8 cellular contexts compared by ENCODE assay signal in genomic region chr10:99435986-99436633, GRCh38. TPM values are rescaled to one million over a fixed set of nuclear protein-coding genes. Genes with fewer than 3 reads are reported as not detected.
DNase-seq lines count a peak whose midpoint lies in the region; ATAC-seq and TF ChIP-seq lines count a peak whose summit lies in the region.

No MANE protein-coding gene starts in this region.

- DNase-seq in heart left ventricle (no peak), Right ventricle myocardium inferior (ENCODE audit: missing footprints) (no peak), LNCaP clone FGC (ENCODE audit: low read depth) (no peak), SK-N-SH (peak; percentile 36), fibroblast of the aortic adventitia (ENCODE audit: low read depth) (peak; percentile 59), pulmonary artery endothelial cell (ENCODE audit: low read depth, low spot score) (peak; percentile 19)
- DNase-seq in activated CD4-positive, alpha-beta memory T cell treated with anti-CD3 and anti-CD28 coated beads, Interleukin-2, amount 10 ng/mL, durations not matched to agents 7 days and 5 days = no peak

- no peak for TF ChIP-seq EP300 in SK-N-SH (IDR thresholded peaks at IDR 0.05; ENCODE audit: borderline replicate concordance in 1 of 2, low read depth in 1 of 2, low read length in 1 of 2)

- H3K27me3 ChIP-seq in heart left ventricle (no peaks in the 10 kb centered on the region), SK-N-SH (ENCODE audit: insufficient read depth) (no peaks in the 10 kb centered on the region)

- H3K79me2 ChIP-seq in SK-N-SH (ENCODE audit: insufficient read depth) = peaks cover 29% of the 10 kb centered on the region

- TF ChIP-seq CTCF in heart left ventricle (IDR thresholded peaks at IDR 0.05) = peak; percentile 36 to 69 (median 54)
- TF ChIP-seq CTCF in LNCaP clone FGC (IDR thresholded peaks at IDR 0.05; ENCODE audit: control insufficient read depth, extremely low read depth, insufficient read depth) = peak; percentile 57
- TF ChIP-seq CTCF in SK-N-SH (IDR thresholded peaks at IDR 0.05) = peak; percentile 78
- peak; percentile 27 for TF ChIP-seq CTCF in fibroblast of the aortic adventitia (IDR thresholded peaks at IDR 0.05; ENCODE audit: insufficient read depth, low read length)

- H3K9me3 Mint-ChIP-seq in activated CD4-positive, alpha-beta memory T cell treated with anti-CD3 and anti-CD28 coated beads, Interleukin-2, amount 10 ng/mL, durations not matched to agents 7 days and 5 days = no peaks in the 10 kb centered on the region
- no peaks in the 10 kb centered on the region for H3K9me3 Mint-ChIP-seq in activated T-helper 17 cell treated with anti-CD3 and anti-CD28 coated beads, Interleukin-2, amount 50 U/mL, for 72 hours

- H3K4me2 ChIP-seq in SK-N-SH = no peak overlapping the region

- H3K4me1 ChIP-seq in heart left ventricle (peaks cover 0 to 40% (median 24%) of the 10 kb centered on the region in 12 donors), SK-N-SH (ENCODE audit: control insufficient read depth in 1 of 2, insufficient read depth in 2 of 2, low read depth in 1 of 2, low read length in 1 of 2) (peaks cover 0 to 4% of the 10 kb centered on the region in 2 experiments; a peak in 2 of 4 replicates)

- no peak overlapping the region for H2AFZ ChIP-seq in SK-N-SH (ENCODE audit: low read depth)

- POLR2A ChIA-PET in SK-N-SH (lab: Yijun Ruan, JAX) = interaction anchor here (0.8 kb wide), 1 partner anchor 177 kb away, joined by 4 read pairs; no protein-coding TSS in a partner anchor
- POLR2A ChIA-PET in activated CD4-positive, alpha-beta memory T cell treated with anti-CD3 and anti-CD28 coated beads, Interleukin-2, amount 10 ng/mL, durations not matched to agents 7 days and 5 days (lab: Charles Lee) = interaction anchor here (0.5 to 1.8 kb wide), 6 partner anchors 171 to 296 kb away, joined by 3 to 8 read pairs (median 4); partner anchors contain the start of genes COX15, CUTC and SLC25A28

- peak overlapping the region in 1 of 12 donors; percentile 66 for H3K27ac ChIP-seq in heart left ventricle
- no peak overlapping the region for H3K27ac ChIP-seq in SK-N-SH (ENCODE audit: low read depth in 2 of 2, low read length in 1 of 2)

- H3K9me3 ChIP-seq in heart left ventricle (no peaks in the 10 kb centered on the region), SK-N-SH (no peaks in the 10 kb centered on the region)

- H3K9ac ChIP-seq in SK-N-SH = no peak overlapping the region

- H3K4me1 Mint-ChIP-seq in activated CD4-positive, alpha-beta memory T cell treated with anti-CD3 and anti-CD28 coated beads, Interleukin-2, amount 10 ng/mL, durations not matched to agents 7 days and 5 days = peaks cover 17% of the 10 kb centered on the region
- peaks cover 8% of the 10 kb centered on the region for H3K4me1 Mint-ChIP-seq in activated T-helper 17 cell treated with anti-CD3 and anti-CD28 coated beads, Interleukin-2, amount 50 U/mL, for 72 hours

- CTCF ChIA-PET in SK-N-SH (lab: Yijun Ruan, JAX) = interaction anchor here (0.5 to 8.6 kb wide), 49 partner anchors 9 to 968 kb away, joined by 3 to 118 read pairs (median 5); partner anchors contain the start of genes COX15, CUTC, ENTPD7 and SLC25A28
- CTCF ChIA-PET in activated CD4-positive, alpha-beta memory T cell treated with anti-CD3 and anti-CD28 coated beads, Interleukin-2, amount 10 ng/mL, durations not matched to agents 7 days and 5 days (lab: Charles Lee) = interaction anchor here (0.6 to 3.7 kb wide), 37 partner anchors 8 to 1702 kb away, joined by 3 to 26 read pairs (median 5); partner anchors contain the start of genes COX15, CUTC, ENTPD7 and SLC25A28

- H3K9me2 ChIP-seq in SK-N-SH = no peaks in the 10 kb centered on the region

- H3K27ac Mint-ChIP-seq in activated CD4-positive, alpha-beta memory T cell treated with anti-CD3 and anti-CD28 coated beads, Interleukin-2, amount 10 ng/mL, durations not matched to agents 7 days and 5 days = no peak overlapping the region
- H3K27ac Mint-ChIP-seq in activated T-helper 17 cell treated with anti-CD3 and anti-CD28 coated beads, Interleukin-2, amount 50 U/mL, for 72 hours = no peak overlapping the region

- no peaks in the 10 kb centered on the region for H3K27me3 Mint-ChIP-seq in activated CD4-positive, alpha-beta memory T cell treated with anti-CD3 and anti-CD28 coated beads, Interleukin-2, amount 10 ng/mL, durations not matched to agents 7 days and 5 days
- no peaks in the 10 kb centered on the region for H3K27me3 Mint-ChIP-seq in activated T-helper 17 cell treated with anti-CD3 and anti-CD28 coated beads, Interleukin-2, amount 50 U/mL, for 72 hours

- TF ChIP-seq POLR2A in heart left ventricle (IDR thresholded peaks at IDR 0.05) = no peak

- H3K4me3 Mint-ChIP-seq in activated CD4-positive, alpha-beta memory T cell treated with anti-CD3 and anti-CD28 coated beads, Interleukin-2, amount 10 ng/mL, durations not matched to agents 7 days and 5 days = no peak overlapping the region
- H3K4me3 Mint-ChIP-seq in activated T-helper 17 cell treated with anti-CD3 and anti-CD28 coated beads, Interleukin-2, amount 50 U/mL, for 72 hours = no peak overlapping the region

- H3K36me3 ChIP-seq in heart left ventricle = peaks cover 0 to 25% (median 9%) of the 10 kb centered on the region in 9 donors
- H3K36me3 ChIP-seq in SK-N-SH (replicated peaks in 1 of 2; ENCODE audit: control insufficient read depth in 1 of 2, insufficient read depth in 2 of 2, low read length in 1 of 2) = peaks cover 5 to 12% of the 10 kb centered on the region in 2 experiments

- ATAC-seq in heart left ventricle (peak in 2 of 4 donors; percentile 26 to 31), Right ventricle myocardium inferior (no peak)
- ATAC-seq in activated T-helper 17 cell treated with anti-CD3 and anti-CD28 coated beads, Interleukin-2, amount 50 U/mL, for 72 hours (replicated peaks) = no peak

- no peaks in the 10 kb centered on the region for H3K36me3 Mint-ChIP-seq in activated CD4-positive, alpha-beta memory T cell treated with anti-CD3 and anti-CD28 coated beads, Interleukin-2, amount 10 ng/mL, durations not matched to agents 7 days and 5 days (ENCODE audit: low read depth)
- H3K36me3 Mint-ChIP-seq in activated T-helper 17 cell treated with anti-CD3 and anti-CD28 coated beads, Interleukin-2, amount 50 U/mL, for 72 hours (ENCODE audit: low read depth) = no peaks in the 10 kb centered on the region

- intact Hi-C loops in heart left ventricle (cut with DNase I) (loop anchor here in 9 of 10 donors (2.0 to 10.0 kb wide), 8 partner anchors 43 to 971 kb away; no protein-coding TSS in a partner anchor), Right ventricle myocardium inferior (cut with DNase I) (no loop called here)

- H3F3A ChIP-seq in SK-N-SH (replicated peaks; ENCODE audit: insufficient read depth) = peaks cover 7% of the 10 kb centered on the region

- WGBS in heart left ventricle, 4 donors = 32 to 37% (median 32%) methylated on average over 5 of the region's 5 CpGs
- WGBS in SK-N-SH (ENCODE audit: low lambda C conversion rate) = 41% methylated on average over 5 of the region's 5 CpGs

- H3K4me3 ChIP-seq in heart left ventricle (no peak overlapping the region), LNCaP clone FGC (ENCODE audit: low read depth, low read length) (no peak overlapping the region), SK-N-SH (ENCODE audit: low read depth in 2 of 2, low read length in 1 of 2) (no peak overlapping the region), fibroblast of the aortic adventitia (ENCODE audit: low read depth, low read length) (no peak overlapping the region)

- TF ChIP-seq RAD21 in SK-N-SH (IDR thresholded peaks at IDR 0.05; ENCODE audit: low read length) = peak; percentile 74

- 0 out of 2 replicates have a peak, but pooled peaks cover 2% of the 10 kb centered on the region for H4K20me1 ChIP-seq in SK-N-SH (ENCODE audit: insufficient read depth)

TF ChIP-seq in SK-N-SH, 30 proteins besides CTCF, POLR2A, EP300 and RAD21:
- TF ChIP-seq GATA2 (CRISPR knock-in tag; IDR thresholded peaks at IDR 0.05) = no peak
- peak; percentile 24; the same call in 1 of the 2 replicates for TF ChIP-seq SMC3 (IDR thresholded peaks at IDR 0.05; ENCODE audit: low read depth, low read length)
- no peak for TF ChIP-seq ZBTB33 (IDR thresholded peaks at IDR 0.05; ENCODE audit: borderline replicate concordance, low read depth)

RNA-seq across cellular contexts. Expression of gene GOT1, which starts 5.7 kb away (rescaled TPM):
- total RNA-seq in heart left ventricle (100 to 1,000 TPM; 294 to 815 (median 505) TPM), Right ventricle myocardium inferior (507 TPM), fibroblast of the aortic adventitia (ENCODE audit: low replicate concordance) (14.7 and 33.7 TPM in 2 replicates), pulmonary artery endothelial cell (29.6 and 37.7 TPM in 2 replicates)
- polyA plus RNA-seq in heart left ventricle (100 to 1,000 TPM; 259 to 299 TPM), SK-N-SH (2012; rRNA removed) (9.8 and 10.9 TPM in 2 replicates)
- polyA plus RNA-seq in SK-N-SH (2012; cell fraction: cytosol; rRNA removed) = 9.8 and 10.7 TPM in 2 replicates
- polyA plus RNA-seq in SK-N-SH (2012; cell fraction: nucleus; rRNA removed) = 15.6 and 17.4 TPM in 2 replicates
- 10 to 100 TPM; 36.0 to 36.9 TPM for total RNA-seq in activated CD4-positive, alpha-beta memory T cell treated with anti-CD3 and anti-CD28 coated beads, Interleukin-2, amount 10 ng/mL, durations not matched to agents 7 days and 5 days
- 10 to 100 TPM; 20.1 to 33.9 TPM for total RNA-seq in activated T-helper 17 cell treated with anti-CD3 and anti-CD28 coated beads, Interleukin-2, amount 50 U/mL, for 72 hours

Comparison
In these comparisons a context has a peak if more than half of its experiments do, and no peak if none do; other contexts are left out.
1. DNase-seq: peak in SK-N-SH (single experiment), fibroblast of the aortic adventitia (single experiment) and pulmonary artery endothelial cell (single experiment); none in heart left ventricle (0 of 5), Right ventricle myocardium inferior (single experiment), LNCaP clone FGC (single experiment) and activated CD4-positive, alpha-beta memory T cell treated with anti-CD3 and anti-CD28 coated beads, Interleukin-2, amount 10 ng/mL, durations not matched to agents 7 days and 5 days (single experiment).
2. CTCF ChIP-seq: peak in every context shown above with its lines; median percentile 78 in SK-N-SH; 57 in LNCaP clone FGC; 54 in heart left ventricle; 27 in fibroblast of the aortic adventitia.